19 cellular contexts compared by ENCODE assay signal in the genomic region with DNA sequence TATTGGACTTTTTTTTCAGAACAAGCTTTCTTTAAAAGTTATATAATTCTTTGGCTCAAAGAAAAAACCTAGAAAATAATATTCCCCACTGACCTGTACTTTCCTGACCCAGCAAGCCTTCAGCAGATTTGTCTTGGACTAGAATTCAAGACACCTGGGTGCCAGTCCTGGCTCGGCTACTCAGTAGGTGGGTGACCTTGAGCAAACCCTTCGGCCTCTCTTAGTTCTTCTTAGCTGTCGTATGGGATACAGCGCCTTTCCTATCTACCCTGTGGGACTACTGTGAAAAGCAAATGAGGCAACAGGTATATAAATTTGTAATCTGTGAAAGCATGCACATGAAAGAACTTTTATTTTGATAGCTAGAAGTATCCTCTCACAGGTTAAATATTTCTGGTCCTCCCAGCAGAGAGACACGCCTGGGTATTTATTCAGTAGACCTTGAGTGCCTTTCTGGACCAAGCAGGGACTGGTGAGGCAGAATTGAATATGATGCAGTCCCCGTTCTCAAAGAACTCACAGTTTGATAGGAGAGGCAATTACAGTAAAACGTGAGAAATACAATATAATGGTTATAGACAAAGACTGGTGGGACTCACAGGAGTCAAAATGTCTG.
DNase-seq lines count a peak whose midpoint lies in the region; ATAC-seq, FAIRE-seq and TF ChIP-seq lines count a peak whose summit lies in the region.
"Had no signal": no experiment of that assay in that cellular context is flagged by ENCODE, and none has a peak within 500 bp of the region (broad histone marks: within the 10 kb centered on the region; RNA-seq: fewer than 3 reads in every experiment).

No MANE protein-coding gene starts in this region.

- H2BK20ac ChIP-seq in H1 (ENCODE audit: low read length): no peak overlapping the region

- H4K91ac ChIP-seq in H1 (replicated peaks; ENCODE audit: insufficient read length, low read length): no peak overlapping the region
- H4K91ac ChIP-seq in mesenchymal stem cell (ENCODE audit: low read length): no peak overlapping the region

- H2AK5ac ChIP-seq in H1 (ENCODE audit: low read depth, low read length): no peak overlapping the region
- H2AK5ac ChIP-seq in mesenchymal stem cell (ENCODE audit: low read length, severe bottlenecking): peak overlapping the region; percentile 43

- no peak overlapping the region for H3K18ac ChIP-seq in H1 (ENCODE audit: extremely low read depth, low read length)
- no peak overlapping the region for H3K18ac ChIP-seq in mesenchymal stem cell (ENCODE audit: low read depth in 1 of 2, low read length in 2 of 2)

- CTCF ChIA-PET in H1 (lab: Charles Lee; ENCODE audit: partially characterized antibody): interaction anchor here (0.7 to 1.6 kb wide), 3 partner anchors 9 to 213 kb away, joined by 3 to 6 read pairs (median 3); no protein-coding TSS in a partner anchor

- 94% methylated on average over 7 of the region's 7 CpGs for WGBS in heart right ventricle, 2 donors
- WGBS in H1 (ENCODE audit: extremely low coverage in 1 of 2, insufficient coverage in 1 of 2, insufficient read length in 1 of 2, insufficient replicate concordance in 2 of 2, low coverage in 1 of 2, low lambda C conversion rate in 2 of 2, missing lambda C conversion rate in 1 of 2), 2 experiments: 91% methylated on average over 7 of the region's 7 CpGs; no CpG with 5 or more reads in 1 of the 2 experiments
- 91% methylated on average over 7 of the region's 7 CpGs for WGBS in mesenchymal stem cell

- no peak overlapping the region for H3K56ac ChIP-seq in H1 (replicated peaks; ENCODE audit: insufficient read length, low read depth, low read length)

- intact Hi-C loops in Right ventricle myocardium inferior (cut with DNase I): no loop called here
- intact Hi-C loops in heart right ventricle (cut with DNase I): loop anchor here in 1 of 10 donors (10.0 kb wide), 1 partner anchor 227 kb away; no protein-coding TSS in a partner anchor
- intact Hi-C loops in upper lobe of right lung (cut with DNase I): no loop called here
- intact Hi-C loops in uterus (cut with DNase I; ENCODE audit: low total_unique reads): no loop called here

- no peaks in the 10 kb centered on the region for H3K79me2 ChIP-seq in H1 (ENCODE audit: control insufficient read depth in 1 of 2, insufficient read depth in 2 of 2, low read length in 2 of 2)

- no peak for TF ChIP-seq POLR2A in H1 (IDR thresholded peaks at IDR 0.05; ENCODE audit: control extremely low read depth in 1 of 2, low read depth in 2 of 2, low read length in 2 of 2)
- no peak for TF ChIP-seq POLR2A in uterus (IDR thresholded peaks at IDR 0.05)

- H3K27ac ChIP-seq in heart right ventricle: no peak overlapping the region
- H3K27ac ChIP-seq in H1 (ENCODE audit: low read depth, low read length): no peak overlapping the region
- no peak overlapping the region for H3K27ac ChIP-seq in mesenchymal stem cell (ENCODE audit: low read length, poor library complexity, severe bottlenecking)
- no peak overlapping the region for H3K27ac ChIP-seq in upper lobe of right lung
- H3K27ac ChIP-seq in uterus: no peak overlapping the region
- H3K27ac ChIP-seq: GM23248 had no signal

- DNase-seq in Right ventricle myocardium inferior (ENCODE audit: missing footprints): peak; percentile 43
- no peak for DNase-seq in heart right ventricle
- no peak for DNase-seq in H1 (ENCODE audit: low read depth in 1 of 2, low spot score in 2 of 2)
- no peak for DNase-seq in mesenchymal stem cell
- no peak for DNase-seq in upper lobe of right lung
- no peak for DNase-seq in uterus
- no peak for DNase-seq in NCI-H82 treated with DMSO at 0.1 percent for 48 hours (lab: John Stamatoyannopoulos, UW; ENCODE audit: unreplicated experiment)
- no peak for DNase-seq in cortex of kidney (lab: John Stamatoyannopoulos, UW)
- DNase-seq: 8988T; C1 segment of cervical spinal cord; CD4-positive, alpha-beta memory T cell; COR-L47; DMS153; DND-41; GM23248; H9 had no signal

- no peaks in the 10 kb centered on the region for H3K27me3 ChIP-seq in heart right ventricle
- no peaks in the 10 kb centered on the region for H3K27me3 ChIP-seq in H1 (replicated peaks in 1 of 4; ENCODE audit: control insufficient read depth in 3 of 4, extremely low read depth in 1 of 4, insufficient read depth in 3 of 4, low read length in 3 of 4)
- no peaks in the 10 kb centered on the region for H3K27me3 ChIP-seq in mesenchymal stem cell (ENCODE audit: control insufficient read depth in 1 of 2, insufficient read depth in 1 of 2, low read length in 2 of 2)
- no peaks in the 10 kb centered on the region for H3K27me3 ChIP-seq in upper lobe of right lung
- H3K27me3 ChIP-seq in uterus: no peaks in the 10 kb centered on the region

- no peak overlapping the region for H2BK120ac ChIP-seq in H1 (replicated peaks; ENCODE audit: low read depth, low read length)
- H2BK120ac ChIP-seq in mesenchymal stem cell (ENCODE audit: low read depth, low read length): no peak overlapping the region

- TF ChIP-seq RAD21 in H1 (IDR thresholded peaks at IDR 0.05 in 1 of 2, conservative IDR thresholded peaks at IDR 0.05 in 1 of 2; ENCODE audit: low read depth in 2 of 2, low read length in 2 of 2): no peak

- H2BK15ac ChIP-seq in H1 (ENCODE audit: low read length): no peak overlapping the region
- no peak overlapping the region for H2BK15ac ChIP-seq in mesenchymal stem cell (ENCODE audit: low read depth, poor library complexity, severe bottlenecking)

- H2AFZ ChIP-seq in H1 (ENCODE audit: low read length) (0 out of 2 replicates have a peak overlapping the region, but pooled peaks have one; percentile 12), mesenchymal stem cell (ENCODE audit: low read depth, low read length) (no peak overlapping the region)
- H2AFZ ChIP-seq: GM23248 had no signal

- H3K23me2 ChIP-seq in H1 (ENCODE audit: low read depth, low read length): no peaks in the 10 kb centered on the region

- H3K4me3 ChIP-seq in heart right ventricle (no peak overlapping the region), H1 (ENCODE audit: extremely low read depth in 1 of 4, insufficient read depth in 2 of 4, low read depth in 3 of 4, low read length in 4 of 4) (no peak overlapping the region), mesenchymal stem cell (ENCODE audit: insufficient read depth in 1 of 2, low read depth in 1 of 2, low read length in 2 of 2) (no peak overlapping the region), upper lobe of right lung (no peak overlapping the region), uterus (no peak overlapping the region)
- H3K4me3 ChIP-seq: GM23248 had no signal

- ATAC-seq in Right ventricle myocardium inferior (no peak), heart right ventricle (no peak), upper lobe of right lung (peak; percentile 69)
- ATAC-seq: HCT116 had no signal

- H3K23ac ChIP-seq in H1 (ENCODE audit: insufficient read length) (no peak overlapping the region), mesenchymal stem cell (ENCODE audit: low read length in 2 of 2) (no peak overlapping the region)

- H3K9ac ChIP-seq in H1 (replicated peaks in 1 of 4; ENCODE audit: extremely low read depth in 1 of 4, low read depth in 3 of 4, low read length in 3 of 4): no peak overlapping the region
- no peak overlapping the region for H3K9ac ChIP-seq in mesenchymal stem cell (ENCODE audit: low read length)
- H3K9ac ChIP-seq: GM23248 had no signal

- no peak for FAIRE-seq in H1 (lab: Jason Lieb, UNC)
- FAIRE-seq: G401.6, GM12892 had no signal

- no peaks in the 10 kb centered on the region for H4K20me1 ChIP-seq in H1 (replicated peaks in 1 of 2; ENCODE audit: control insufficient read depth in 1 of 2, insufficient read depth in 2 of 2, low read length in 2 of 2)

- H3K9me3 ChIP-seq in heart right ventricle (peaks cover 0 to 9% (median 0%) of the 10 kb centered on the region in 11 donors), H1 (ENCODE audit: insufficient read depth in 2 of 2, low read depth in 1 of 2, low read length in 1 of 2) (no peaks in the 10 kb centered on the region; a peak in 1 of 4 replicates), mesenchymal stem cell (ENCODE audit: control insufficient read depth, low read length) (no peaks in the 10 kb centered on the region), upper lobe of right lung (no peaks in the 10 kb centered on the region), uterus (no peaks in the 10 kb centered on the region)

- H3K4me1 ChIP-seq in heart right ventricle: peaks cover 3 to 53% (median 26%) of the 10 kb centered on the region in 9 donors
- peaks cover 9 to 17% (median 10%) of the 10 kb centered on the region in 4 experiments for H3K4me1 ChIP-seq in H1 (replicated peaks in 1 of 4; ENCODE audit: control insufficient read depth in 3 of 4, insufficient read depth in 4 of 4, low read length in 3 of 4)
- H3K4me1 ChIP-seq in mesenchymal stem cell (ENCODE audit: control insufficient read depth, insufficient read depth, low read depth, low read length): peaks cover 22% of the 10 kb centered on the region
- peaks cover 21% of the 10 kb centered on the region for H3K4me1 ChIP-seq in upper lobe of right lung
- H3K4me1 ChIP-seq in uterus: no peaks in the 10 kb centered on the region

- H3K4ac ChIP-seq in H1 (replicated peaks; ENCODE audit: insufficient read length, low read depth, low read length) (no peak overlapping the region), mesenchymal stem cell (ENCODE audit: low read depth in 1 of 2, low read length in 2 of 2) (no peak overlapping the region)

- H4K8ac ChIP-seq in H1 (ENCODE audit: extremely low read depth, insufficient read depth, low read length) (no peak overlapping the region), mesenchymal stem cell (ENCODE audit: low read length) (no peak overlapping the region)

- H2BK12ac ChIP-seq in H1 (ENCODE audit: low read depth, low read length): no peak overlapping the region
- H2BK12ac ChIP-seq in mesenchymal stem cell (ENCODE audit: low read length in 2 of 2): peak overlapping the region in 1 of 2 experiments; percentile 80

- no peak overlapping the region for H2BK5ac ChIP-seq in H1 (ENCODE audit: low read depth, low read length)
- peak overlapping the region; percentile 77 for H2BK5ac ChIP-seq in mesenchymal stem cell (ENCODE audit: low read depth, low read length, poor library complexity, severe bottlenecking)

- no peak overlapping the region for H4K5ac ChIP-seq in H1 (ENCODE audit: insufficient read length, low read depth, low read length)

- H3K36me3 ChIP-seq in heart right ventricle (no peaks in the 10 kb centered on the region), H1 (ENCODE audit: control insufficient read depth in 2 of 4, insufficient read depth in 4 of 4, low read length in 3 of 4) (no peaks in the 10 kb centered on the region), mesenchymal stem cell (ENCODE audit: control insufficient read depth in 1 of 2, insufficient read depth in 2 of 2, low read depth in 1 of 2, low read length in 2 of 2) (no peaks in the 10 kb centered on the region), upper lobe of right lung (no peaks in the 10 kb centered on the region), uterus (no peaks in the 10 kb centered on the region)

- no peak overlapping the region for H3K4me2 ChIP-seq in H1 (ENCODE audit: insufficient read depth in 1 of 2, low read depth in 2 of 2, low read length in 2 of 2)
- H3K4me2 ChIP-seq in mesenchymal stem cell (ENCODE audit: low read length, poor library complexity, severe bottlenecking): no peak overlapping the region

- no peak overlapping the region for H3K14ac ChIP-seq in H1 (ENCODE audit: insufficient read length)
- H3K14ac ChIP-seq in mesenchymal stem cell (ENCODE audit: low read length in 2 of 2): no peak overlapping the region

- POLR2A ChIA-PET in H1 (lab: Charles Lee; ENCODE audit: partially characterized antibody): no interaction called here

- TF ChIP-seq CTCF in heart right ventricle (IDR thresholded peaks at IDR 0.05) (no peak), H1 (IDR thresholded peaks at IDR 0.05; ENCODE audit: control extremely low read depth in 1 of 3, insufficient read depth in 1 of 3, low read depth in 1 of 3, low read length in 3 of 3) (no peak), upper lobe of right lung (IDR thresholded peaks at IDR 0.05) (no peak), uterus (IDR thresholded peaks at IDR 0.05) (no peak)

- H3K79me1 ChIP-seq in H1 (ENCODE audit: low read depth, low read length) (no peaks in the 10 kb centered on the region), mesenchymal stem cell (replicated peaks; ENCODE audit: low read length, poor library complexity, severe bottlenecking) (no peaks in the 10 kb centered on the region)

- TF ChIP-seq EP300 in H1 (IDR thresholded peaks at IDR 0.05; ENCODE audit: borderline replicate concordance in 1 of 2, low read depth in 2 of 2, low read length in 2 of 2): no peak
